ENCODE assay signal across 14 cellular contexts in genomic region chr5:165560641-165561040, GRCh38.
DNase-seq lines count a peak whose midpoint lies in the region; ATAC-seq and TF ChIP-seq lines count a peak whose summit lies in the region.
"Had no signal": no experiment of that assay in that cellular context is flagged by ENCODE, and none has a peak within 500 bp of the region (broad histone marks: within the 10 kb centered on the region; RNA-seq: fewer than 3 reads in every experiment).

No MANE protein-coding gene starts in this region.

- peak overlapping the region in 3 of 5 experiments; percentile 11 to 82 (median 25) for H3K27ac Mint-ChIP-seq in brain
- H3K27ac Mint-ChIP-seq: CD14-positive monocyte; CD4-positive, alpha-beta memory T cell had no signal

- peaks cover 3% of the 10 kb centered on the region for H3K27me3 Mint-ChIP-seq in brain
- H3K27me3 Mint-ChIP-seq: CD4-positive, alpha-beta memory T cell had no signal

- TF ChIP-seq CTCF in LNCaP clone FGC (IDR thresholded peaks at IDR 0.05; ENCODE audit: control insufficient read depth, extremely low read depth, insufficient read depth), result no peak
- TF ChIP-seq CTCF in brain (conservative IDR thresholded peaks at IDR 0.05), result no peak

- ATAC-seq in HG03354 (IDR thresholded peaks at IDR 0.05; ENCODE audit: poor library complexity, severe bottlenecking, unreplicated experiment), result no peak

- H3K4me1 Mint-ChIP-seq in brain, result peaks cover 15% of the 10 kb centered on the region
- H3K4me1 Mint-ChIP-seq: CD4-positive, alpha-beta memory T cell had no signal

- peaks cover 0 to 3% (median 0%) of the 10 kb centered on the region in 5 experiments for H3K9me3 Mint-ChIP-seq in brain

- no peaks in the 10 kb centered on the region for H3K36me3 Mint-ChIP-seq in brain
- H3K36me3 Mint-ChIP-seq: CD14-positive monocyte; CD4-positive, alpha-beta memory T cell had no signal

- peak overlapping the region in 2 of 5 experiments; percentile 4 to 37 for H3K4me3 Mint-ChIP-seq in brain
- H3K4me3 Mint-ChIP-seq: CD14-positive monocyte; CD4-positive, alpha-beta memory T cell had no signal

- H3K4me3 ChIP-seq in LNCaP clone FGC (ENCODE audit: low read depth, low read length), result no peak overlapping the region

- DNase-seq in LNCaP clone FGC (ENCODE audit: low read depth) (peak; percentile 25), midbrain (lab: John Stamatoyannopoulos, UW) (peak; percentile 7), germinal center (ENCODE audit: low spot score) (no peak), KG1 (lab: John Stamatoyannopoulos, UW) (no peak), T-helper 9 cell (no peak)
- DNase-seq: ACHN; CD4-positive, alpha-beta memory T cell; DMS79 treated with DMSO at 0.1 percent for 48 hours; GF-D8; GOT3; H7 had no signal

Comparison
In these comparisons a context has a peak if more than half of its experiments do, and no peak if none do; other contexts are left out.
1. DNase-seq: peak in LNCaP clone FGC (single experiment) and midbrain (single experiment); none in germinal center (single experiment), KG1 (single experiment) and T-helper 9 cell (single experiment).